1 cellular context compared by ENCODE assay signal in genomic region chr7:129144834-129145668, GRCh38.
TF ChIP-seq lines count a peak whose summit lies in the region.

No MANE protein-coding gene starts in this region.

TF ChIP-seq in HEK293, 187 proteins besides CTCF, POLR2A, EP300 and RAD21 (continued from another document and continues in another):
- peak; percentile 84 for TF ChIP-seq PATZ1 (tag by site-specific recombination; IDR thresholded peaks at IDR 0.05)
- TF ChIP-seq ZSCAN30 (tag by site-specific recombination; IDR thresholded peaks at IDR 0.05) = no peak
- TF ChIP-seq FEZF1 (tag by site-specific recombination; IDR thresholded peaks at IDR 0.05) = no peak
- TF ChIP-seq ZNF777 (tag by site-specific recombination; IDR thresholded peaks at IDR 0.05; ENCODE audit: borderline replicate concordance) = no peak
- peak; percentile 45; the same call in 1 of the 2 replicates for TF ChIP-seq HIC1 (tag by site-specific recombination; IDR thresholded peaks at IDR 0.05)
- TF ChIP-seq PRDM2 (tag by site-specific recombination; IDR thresholded peaks at IDR 0.05; ENCODE audit: borderline replicate concordance) = no peak
- no peak for TF ChIP-seq RBAK (tag by site-specific recombination; IDR thresholded peaks at IDR 0.05)
- no peak for TF ChIP-seq TSHZ1 (tag by site-specific recombination; IDR thresholded peaks at IDR 0.05; ENCODE audit: borderline replicate concordance)
- TF ChIP-seq INSM2 (tag by site-specific recombination; IDR thresholded peaks at IDR 0.05) = no peak
- TF ChIP-seq KLF9 (tag by site-specific recombination; IDR thresholded peaks at IDR 0.05; ENCODE audit: low read depth) = peak; percentile 23; the same call in 1 of the 2 replicates
- TF ChIP-seq ZNF184 (tag by site-specific recombination; IDR thresholded peaks at IDR 0.05) = no peak
- no peak for TF ChIP-seq ZNF560 (tag by site-specific recombination; IDR thresholded peaks at IDR 0.05; ENCODE audit: borderline replicate concordance)
- no peak for TF ChIP-seq ZNF2 (tag by site-specific recombination; IDR thresholded peaks at IDR 0.05)
- TF ChIP-seq ZBTB49 (tag by site-specific recombination; IDR thresholded peaks at IDR 0.05; ENCODE audit: low read depth) = no peak
- TF ChIP-seq ZXDB (tag by site-specific recombination; IDR thresholded peaks at IDR 0.05) = 0 out of 2 replicates have a peak, but pooled peaks have one; percentile 28
- TF ChIP-seq ZNF664 (tag by site-specific recombination; IDR thresholded peaks at IDR 0.05) = no peak
- no peak for TF ChIP-seq ZNF280C (tag by site-specific recombination; IDR thresholded peaks at IDR 0.05)
- TF ChIP-seq ZNF610 (tag by site-specific recombination; IDR thresholded peaks at IDR 0.05; ENCODE audit: borderline replicate concordance) = no peak
- TF ChIP-seq ZNF629 (tag by site-specific recombination; IDR thresholded peaks at IDR 0.05) = no peak
- no peak for TF ChIP-seq ZNF248 (tag by site-specific recombination; IDR thresholded peaks at IDR 0.05)
- peak; percentile 72 for TF ChIP-seq ZIC2 (tag by site-specific recombination; IDR thresholded peaks at IDR 0.05)
- TF ChIP-seq ZNF76 (tag by site-specific recombination; IDR thresholded peaks at IDR 0.05; ENCODE audit: borderline replicate concordance, low read depth) = 0 out of 2 replicates have a peak, but pooled peaks have one; percentile 41
- no peak for TF ChIP-seq ZNF549 (tag by site-specific recombination; IDR thresholded peaks at IDR 0.05)
- no peak for TF ChIP-seq GLI4 (tag by site-specific recombination; IDR thresholded peaks at IDR 0.05)
- 0 out of 2 replicates have a peak, but pooled peaks have one; percentile 14 for TF ChIP-seq ZFHX2 (tag by site-specific recombination; conservative IDR thresholded peaks at IDR 0.05)
- peak; percentile 89 for TF ChIP-seq PRDM10 (tag by site-specific recombination; IDR thresholded peaks at IDR 0.05)
- TF ChIP-seq MYNN (tag by site-specific recombination; IDR thresholded peaks at IDR 0.05; ENCODE audit: borderline replicate concordance) = no peak
- TF ChIP-seq ZNF350 (tag by site-specific recombination; IDR thresholded peaks at IDR 0.05) = no peak
- TF ChIP-seq ZNF843 (tag by site-specific recombination; IDR thresholded peaks at IDR 0.05) = no peak
- peak; percentile 59; the same call in 1 of the 2 replicates for TF ChIP-seq ZBTB8A (tag by site-specific recombination; IDR thresholded peaks at IDR 0.05)
- no peak for TF ChIP-seq ZSCAN23 (tag by site-specific recombination; IDR thresholded peaks at IDR 0.05)
